9 cellular contexts compared by ENCODE assay signal in the genomic region with DNA sequence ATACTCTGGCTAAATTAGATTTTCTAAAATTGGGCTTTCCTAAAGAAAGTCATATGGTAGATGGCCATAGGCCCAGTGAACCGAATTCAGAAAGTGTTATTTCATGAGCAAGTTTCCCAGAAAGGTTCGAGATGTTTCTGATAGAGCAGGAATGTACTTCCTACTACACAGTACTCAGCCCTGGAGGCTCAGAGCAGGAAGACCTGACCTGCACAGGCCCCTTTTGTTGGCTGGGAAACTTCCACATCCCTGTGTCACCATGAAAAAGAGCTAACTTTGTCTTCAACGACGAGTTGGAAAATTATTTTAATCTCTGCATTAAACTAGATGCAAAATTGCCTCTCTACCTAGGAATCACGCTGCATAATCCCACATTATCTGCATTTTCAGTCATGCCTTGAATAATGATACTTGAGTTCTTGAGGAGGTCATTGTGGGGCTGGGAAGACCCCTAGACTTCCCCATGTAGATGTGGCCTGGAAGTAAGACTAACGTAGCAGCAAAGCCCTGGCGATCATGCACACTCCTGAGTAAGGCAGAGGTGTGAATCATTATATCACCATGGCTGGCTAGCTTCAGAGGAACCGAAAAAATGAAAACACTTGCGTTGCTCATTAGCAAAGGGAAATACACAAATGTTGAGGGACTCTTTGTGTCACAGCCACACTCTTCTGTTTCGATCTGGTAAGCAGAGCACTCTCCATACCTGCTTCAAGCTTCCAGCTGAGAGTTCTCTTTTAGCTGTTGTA. TPM values are rescaled to one million over a fixed set of nuclear protein-coding genes. Genes with fewer than 3 reads are reported as not detected.
DNase-seq lines count a peak whose midpoint lies in the region; ATAC-seq and TF ChIP-seq lines count a peak whose summit lies in the region.
"Had no signal": no experiment of that assay in that cellular context is flagged by ENCODE, and none has a peak within 500 bp of the region (broad histone marks: within the 10 kb centered on the region; RNA-seq: fewer than 3 reads in every experiment).

No MANE protein-coding gene starts in this region.

- POLR2A ChIA-PET in GM10248 (lab: Yijun Ruan, JAX), result interaction anchor here (0.5 to 0.7 kb wide), 2 partner anchors 24 to 67 kb away, joined by 3 to 5 read pairs; no protein-coding TSS in a partner anchor

- H3K27me3 Mint-ChIP-seq in dendritic cell treated with granulocyte-macrophage colony-stimulating factor and Interleukin-4, amounts not matched to agents 40 ng/mL and 50 ng/mL, for 4 days, result no peaks in the 10 kb centered on the region
- no peaks in the 10 kb centered on the region for H3K27me3 Mint-ChIP-seq in Calu3 (ENCODE audit: unreplicated experiment)

- DNase-seq in GM10248 (ENCODE audit: extremely low spot score) (peak; percentile 85), amniotic stem cell (lab: John Stamatoyannopoulos, UW) (no peak), NCI-H526 (lab: John Stamatoyannopoulos, UW) (no peak), Calu3 (no peak), kidney glomerular epithelial cell (lab: John Stamatoyannopoulos, UW) (no peak)
- DNase-seq: stomach had no signal

- peaks cover 33% of the 10 kb centered on the region for H3K36me3 Mint-ChIP-seq in dendritic cell treated with granulocyte-macrophage colony-stimulating factor and Interleukin-4, amounts not matched to agents 40 ng/mL and 50 ng/mL, for 4 days (ENCODE audit: low read depth)
- H3K36me3 Mint-ChIP-seq in Calu3 (ENCODE audit: insufficient read depth, unreplicated experiment), result peaks cover 36% of the 10 kb centered on the region

- H3K4me3 Mint-ChIP-seq in dendritic cell treated with granulocyte-macrophage colony-stimulating factor and Interleukin-4, amounts not matched to agents 40 ng/mL and 50 ng/mL, for 4 days, result no peak overlapping the region
- no peak overlapping the region for H3K4me3 Mint-ChIP-seq in Calu3 (ENCODE audit: low read depth, unreplicated experiment)

- no peaks in the 10 kb centered on the region for H3K9me3 Mint-ChIP-seq in dendritic cell treated with granulocyte-macrophage colony-stimulating factor and Interleukin-4, amounts not matched to agents 40 ng/mL and 50 ng/mL, for 4 days
- H3K9me3 Mint-ChIP-seq in Calu3 (ENCODE audit: low read depth, unreplicated experiment), result no peaks in the 10 kb centered on the region

- H3K4me1 Mint-ChIP-seq in dendritic cell treated with granulocyte-macrophage colony-stimulating factor and Interleukin-4, amounts not matched to agents 40 ng/mL and 50 ng/mL, for 4 days (ENCODE audit: low read depth), result peaks cover 52% of the 10 kb centered on the region
- H3K4me1 Mint-ChIP-seq in Calu3 (ENCODE audit: low read depth, unreplicated experiment), result peaks cover 24% of the 10 kb centered on the region

- TF ChIP-seq CTCF in GM10248 (IDR thresholded peaks at IDR 0.05; ENCODE audit: control extremely low read depth, extremely low read depth, low read depth, missing control alignments) (no peak), Calu3 (IDR thresholded peaks at IDR 0.05; ENCODE audit: unreplicated experiment) (no peak)

- intact Hi-C loops in dendritic cell treated with granulocyte-macrophage colony-stimulating factor and Interleukin-4, amounts not matched to agents 40 ng/mL and 50 ng/mL, for 4 days (cut with micrococcal nuclease), result no loop called here
- intact Hi-C loops in Calu3 (cut with micrococcal nuclease; ENCODE audit: unreplicated experiment), result no loop called here

- ATAC-seq in GM19438 (IDR thresholded peaks at IDR 0.05; ENCODE audit: low read depth, unreplicated experiment) (peak; percentile 88), HG03280 (IDR thresholded peaks at IDR 0.05; ENCODE audit: unreplicated experiment) (peak; percentile 96)

- BruUV-seq in Calu3 (replicated peaks; lab: Mats Ljungman, UMichigan), result no TSS peak

- H3K27ac Mint-ChIP-seq in dendritic cell treated with granulocyte-macrophage colony-stimulating factor and Interleukin-4, amounts not matched to agents 40 ng/mL and 50 ng/mL, for 4 days, result peak overlapping the region; percentile 56
- H3K27ac Mint-ChIP-seq in Calu3 (ENCODE audit: unreplicated experiment), result no peak overlapping the region

- CTCF ChIA-PET in GM10248 (lab: Yijun Ruan, JAX), result interaction anchor here (0.6 to 7.4 kb wide), 11 partner anchors 9 to 64 kb away, joined by 3 to 70 read pairs (median 6); no protein-coding TSS in a partner anchor
- CTCF ChIA-PET in Calu3 (lab: Charles Lee), result interaction anchor here (0.6 kb wide), 1 partner anchor 16 kb away, joined by 3 read pairs; no protein-coding TSS in a partner anchor

RNA-seq across cellular contexts. Expression of a gene that starts 47.1 kb away (rescaled TPM):
- total RNA-seq in Calu3 (2022), result 113 and 131 TPM in 2 replicates
